In genomic region chr18:70450658-70451253, GRCh38 we compare ENCODE assay signal across 8 cellular contexts.
DNase-seq lines count a peak whose midpoint lies in the region; ATAC-seq and TF ChIP-seq lines count a peak whose summit lies in the region.

No MANE protein-coding gene starts in this region.

- H3K27me3 ChIP-seq in GM23338 (ENCODE audit: insufficient read depth): no peaks in the 10 kb centered on the region

- no peaks in the 10 kb centered on the region for H3F3A ChIP-seq in GM23338 (replicated peaks; ENCODE audit: low read depth)

- H3K27me3 Mint-ChIP-seq in GM23338 (ENCODE audit: insufficient read depth, low read depth, poor library complexity): peaks cover 11% of the 10 kb centered on the region
- no peaks in the 10 kb centered on the region for H3K27me3 Mint-ChIP-seq in glutamatergic neuron (ENCODE audit: unreplicated experiment)
- H3K27me3 Mint-ChIP-seq in activated CD4-positive, alpha-beta memory T cell treated with anti-CD3 and anti-CD28 coated beads, Interleukin-2, amount 10 ng/mL, durations not matched to agents 7 days and 5 days: peaks cover 8% of the 10 kb centered on the region

- peak; percentile 14 for DNase-seq in AG10803 (ENCODE audit: low read depth)
- DNase-seq in GM23338 (ENCODE audit: low spot score): peak; percentile 41
- DNase-seq in SW480 (ENCODE audit: low spot score): peak; percentile 3
- DNase-seq in glutamatergic neuron: no peak
- DNase-seq in activated CD4-positive, alpha-beta memory T cell treated with anti-CD3 and anti-CD28 coated beads, Interleukin-2, amount 10 ng/mL, durations not matched to agents 7 days and 5 days: no peak
- no peak for DNase-seq in activated naive CD4-positive, alpha-beta T cell (lab: John Stamatoyannopoulos, UW)

- H2AFZ ChIP-seq in GM23338: no peak overlapping the region

- H3K36me3 ChIP-seq in GM23338 (ENCODE audit: insufficient read depth): no peaks in the 10 kb centered on the region

- ATAC-seq in GM23338 (no peak), HG03520 (IDR thresholded peaks at IDR 0.05; ENCODE audit: unreplicated experiment) (no peak), HG03565 (IDR thresholded peaks at IDR 0.05; ENCODE audit: unreplicated experiment) (no peak)

- no peak overlapping the region for H3K27ac Mint-ChIP-seq in GM23338
- H3K27ac Mint-ChIP-seq in glutamatergic neuron (ENCODE audit: unreplicated experiment): no peak overlapping the region
- H3K27ac Mint-ChIP-seq in activated CD4-positive, alpha-beta memory T cell treated with anti-CD3 and anti-CD28 coated beads, Interleukin-2, amount 10 ng/mL, durations not matched to agents 7 days and 5 days: no peak overlapping the region

- H3K4me1 Mint-ChIP-seq in GM23338 (peaks cover 42% of the 10 kb centered on the region), glutamatergic neuron (ENCODE audit: low read depth, unreplicated experiment) (peaks cover 6% of the 10 kb centered on the region)
- no peaks in the 10 kb centered on the region for H3K4me1 Mint-ChIP-seq in activated CD4-positive, alpha-beta memory T cell treated with anti-CD3 and anti-CD28 coated beads, Interleukin-2, amount 10 ng/mL, durations not matched to agents 7 days and 5 days

- no peak overlapping the region for H3K27ac ChIP-seq in GM23338 (ENCODE audit: low read depth)

- TF ChIP-seq CTCF in AG10803 (conservative IDR thresholded peaks at IDR 0.05; ENCODE audit: low read length) (peak; percentile 68), GM23338 (conservative IDR thresholded peaks at IDR 0.05; ENCODE audit: low read depth in 2 of 2) (peak; percentile 46 to 75; a peak in 3 of 4 replicates), glutamatergic neuron (IDR thresholded peaks at IDR 0.05; ENCODE audit: partially characterized antibody, unreplicated experiment) (peak; percentile 38)

- peaks cover 22% of the 10 kb centered on the region for H3K4me1 ChIP-seq in GM23338 (ENCODE audit: insufficient read depth)

- H3K36me3 Mint-ChIP-seq in GM23338 (ENCODE audit: low read depth) (no peaks in the 10 kb centered on the region), glutamatergic neuron (ENCODE audit: unreplicated experiment) (no peaks in the 10 kb centered on the region)
- no peaks in the 10 kb centered on the region for H3K36me3 Mint-ChIP-seq in activated CD4-positive, alpha-beta memory T cell treated with anti-CD3 and anti-CD28 coated beads, Interleukin-2, amount 10 ng/mL, durations not matched to agents 7 days and 5 days (ENCODE audit: low read depth)

- CTCF ChIA-PET in activated CD4-positive, alpha-beta memory T cell treated with anti-CD3 and anti-CD28 coated beads, Interleukin-2, amount 10 ng/mL, durations not matched to agents 7 days and 5 days (lab: Charles Lee): interaction anchor here (0.6 to 1.6 kb wide), 3 partner anchors 11 to 276 kb away, joined by 3 to 9 read pairs (median 3); no protein-coding TSS in a partner anchor

- H4K20me1 ChIP-seq in GM23338 (replicated peaks; ENCODE audit: insufficient read depth): no peaks in the 10 kb centered on the region

- no peaks in the 10 kb centered on the region for H3K79me2 ChIP-seq in GM23338 (replicated peaks; ENCODE audit: insufficient read depth)

- H3K4me3 ChIP-seq in AG10803 (ENCODE audit: low read length): no peak overlapping the region
- no peak overlapping the region for H3K4me3 ChIP-seq in GM23338

- no peaks in the 10 kb centered on the region for H3K9me3 Mint-ChIP-seq in GM23338
- peaks cover 1% of the 10 kb centered on the region for H3K9me3 Mint-ChIP-seq in glutamatergic neuron (ENCODE audit: unreplicated experiment)
- no peaks in the 10 kb centered on the region for H3K9me3 Mint-ChIP-seq in activated CD4-positive, alpha-beta memory T cell treated with anti-CD3 and anti-CD28 coated beads, Interleukin-2, amount 10 ng/mL, durations not matched to agents 7 days and 5 days

- H3K4me3 Mint-ChIP-seq in GM23338 (no peak overlapping the region), glutamatergic neuron (ENCODE audit: unreplicated experiment) (no peak overlapping the region)
- no peak overlapping the region for H3K4me3 Mint-ChIP-seq in activated CD4-positive, alpha-beta memory T cell treated with anti-CD3 and anti-CD28 coated beads, Interleukin-2, amount 10 ng/mL, durations not matched to agents 7 days and 5 days

- H3K4me2 ChIP-seq in GM23338: no peak overlapping the region

- H3K9me2 ChIP-seq in GM23338 (ENCODE audit: insufficient read depth): 0 out of 2 replicates have a peak, but pooled peaks cover 3% of the 10 kb centered on the region

- POLR2A ChIA-PET in activated CD4-positive, alpha-beta memory T cell treated with anti-CD3 and anti-CD28 coated beads, Interleukin-2, amount 10 ng/mL, durations not matched to agents 7 days and 5 days (lab: Charles Lee): no interaction called here

TF ChIP-seq in GM23338, 12 proteins besides CTCF, POLR2A, EP300 and RAD21:
- TF ChIP-seq EZH2phosphoT487 (IDR thresholded peaks at IDR 0.05; ENCODE audit: unreplicated experiment): no peak

Comparison
In these comparisons a context has a peak if more than half of its experiments do, and no peak if none do; other contexts are left out.
1. DNase-seq: peak in AG10803 (single experiment), GM23338 (single experiment) and SW480 (single experiment); none in glutamatergic neuron (single experiment), activated CD4-positive, alpha-beta memory T cell treated with anti-CD3 and anti-CD28 coated beads, Interleukin-2, amount 10 ng/mL, durations not matched to agents 7 days and 5 days (single experiment) and activated naive CD4-positive, alpha-beta T cell (0 of 4).
2. Peak in every context shown above with its lines, with median percentiles within 50 percentile points of each other: CTCF ChIP-seq.